ENCODE assay signal across 12 cellular contexts in the genomic region with DNA sequence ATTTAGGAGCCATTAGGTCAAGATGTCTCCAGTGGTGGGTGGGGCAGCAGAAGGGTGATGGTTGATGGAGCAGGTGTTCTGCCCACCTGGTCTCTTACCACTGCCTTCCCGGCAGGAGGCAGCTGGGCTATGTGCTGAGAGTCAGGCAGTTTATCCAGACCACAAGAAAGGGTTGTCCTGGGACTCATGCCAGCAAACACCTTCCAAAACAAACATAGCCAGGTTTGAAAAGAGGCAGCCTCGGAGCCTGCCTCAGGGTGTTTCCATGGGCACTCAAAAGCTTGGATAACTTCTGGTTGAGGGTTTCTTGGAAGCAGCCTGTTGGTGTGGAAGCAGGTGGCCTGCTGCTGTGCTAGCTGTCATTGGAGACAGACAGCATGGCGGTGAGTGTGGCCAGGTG.
A peak's percentile ranks its signal among the peaks of the same experiment; 100 is the strongest.
DNase-seq lines count a peak whose midpoint lies in the region; ATAC-seq lines count a peak whose summit lies in the region.
"Had no signal": no experiment of that assay in that cellular context is flagged by ENCODE, and none has a peak within 500 bp of the region (broad histone marks: within the 10 kb centered on the region; RNA-seq: fewer than 3 reads in every experiment).

No MANE protein-coding gene starts in this region.

- H3K27ac ChIP-seq in BLaER1 = no peak overlapping the region

- H3K9me3 ChIP-seq in BLaER1 = no peaks in the 10 kb centered on the region

- ATAC-seq in HG03196 (IDR thresholded peaks at IDR 0.05; ENCODE audit: unreplicated experiment) (no peak), GM18858 (IDR thresholded peaks at IDR 0.05; ENCODE audit: unreplicated experiment) (no peak)
- ATAC-seq: T-helper 17 cell had no signal

- DNase-seq in NCI-H146 (lab: John Stamatoyannopoulos, UW) = peak; percentile 97
- peak; percentile 97 to 98 for DNase-seq in SHP77 (lab: John Stamatoyannopoulos, UW)
- peak; percentile 29 for DNase-seq in kidney glomerular epithelial cell (lab: John Stamatoyannopoulos, UW)
- DNase-seq in NCI-H446 treated with DMSO at 0.1 percent for 48 hours (lab: John Stamatoyannopoulos, UW) = no peak
- DNase-seq in islet precursor cell = no peak
- DNase-seq: activated T-cell treated with anti-CD3 and anti-CD28 coated beads, Interleukin-2, amount 50 U/mL, for 48 hours; dermis blood vessel endothelial cell; retina; T-helper 17 cell had no signal

- no peak overlapping the region for H3K9ac ChIP-seq in BLaER1

- H4K20me1 ChIP-seq in BLaER1 = no peaks in the 10 kb centered on the region

- H3K36me3 ChIP-seq in BLaER1 = no peaks in the 10 kb centered on the region

- peak overlapping the region; percentile 51 for H3K4me2 ChIP-seq in BLaER1

- peaks cover 16% of the 10 kb centered on the region for H3K4me1 ChIP-seq in BLaER1

- no peaks in the 10 kb centered on the region for H3K27me3 ChIP-seq in BLaER1

- H3K4me3 ChIP-seq in BLaER1 = no peak overlapping the region

Comparison
In these comparisons a context has a peak if more than half of its experiments do, and no peak if none do; other contexts are left out.
1. DNase-seq: peak in NCI-H146 (single experiment), SHP77 (2 of 2) and kidney glomerular epithelial cell (single experiment); none in NCI-H446 treated with DMSO at 0.1 percent for 48 hours (single experiment) and islet precursor cell (single experiment).